Comparison of ENCODE assay signal across 8 cellular contexts in genomic region chr12:104215638-104216297, GRCh38. TPM values are rescaled to one million over a fixed set of nuclear protein-coding genes. Genes with fewer than 3 reads are reported as not detected.
DNase-seq lines count a peak whose midpoint lies in the region; FAIRE-seq and TF ChIP-seq lines count a peak whose summit lies in the region.

TXNRD1 (plus strand) TSS chr12:104215779; CDS start chr12:104215803, 24 bp downstream.

- H4K91ac ChIP-seq in H1 (replicated peaks; ENCODE audit: insufficient read length, low read length) (no peak within 1 kb of the TSS), mesenchymal stem cell (ENCODE audit: low read length) (peak within 1 kb of the TSS; percentile 90)

- H3K23me2 ChIP-seq in H1 (ENCODE audit: low read depth, low read length): no peaks in the 10 kb centered on the region; the same call in 1 of the 2 replicates

- H4K8ac ChIP-seq in H1 (ENCODE audit: extremely low read depth, insufficient read depth, low read length): peak within 1 kb of the TSS; percentile 97
- peak within 1 kb of the TSS; percentile 96 for H4K8ac ChIP-seq in mesenchymal stem cell (ENCODE audit: low read length)

- TF ChIP-seq RAD21 in H1 (IDR thresholded peaks at IDR 0.05 in 1 of 2, conservative IDR thresholded peaks at IDR 0.05 in 1 of 2; ENCODE audit: low read depth in 2 of 2, low read length in 2 of 2): peak; percentile 76 to 85

- peak within 1 kb of the TSS in 3 of 4 experiments; percentile 50 to 58 (median 54); a peak in 5 of 7 replicates for H3K9ac ChIP-seq in H1 (replicated peaks in 1 of 4; ENCODE audit: extremely low read depth in 1 of 4, low read depth in 3 of 4, low read length in 3 of 4)
- H3K9ac ChIP-seq in mesenchymal stem cell (ENCODE audit: low read length): peak within 1 kb of the TSS; percentile 94

- H3K14ac ChIP-seq in H1 (ENCODE audit: insufficient read length) (no peak within 1 kb of the TSS), mesenchymal stem cell (ENCODE audit: low read length in 2 of 2) (peak within 1 kb of the TSS in 1 of 2 experiments; percentile 73)

- no peak within 1 kb of the TSS for H3K27ac ChIP-seq in H1 (ENCODE audit: low read depth, low read length)
- no peak within 1 kb of the TSS for H3K27ac ChIP-seq in mesenchymal stem cell (ENCODE audit: low read length, poor library complexity, severe bottlenecking)

- H3K56ac ChIP-seq in H1 (replicated peaks; ENCODE audit: insufficient read length, low read depth, low read length): peak within 1 kb of the TSS; percentile 60

- H2AFZ ChIP-seq in H1 (ENCODE audit: low read length): peak within 1 kb of the TSS; percentile 91
- peak within 1 kb of the TSS; percentile 83 for H2AFZ ChIP-seq in mesenchymal stem cell (ENCODE audit: low read depth, low read length)

- DNase-seq in GDM1 (lab: John Stamatoyannopoulos, UW): peak; percentile 74
- no peak for DNase-seq in H4 (ENCODE audit: low spot score)
- DNase-seq in MV-4-11 (lab: John Stamatoyannopoulos, UW): peak; percentile 71
- DNase-seq in activated CD8-positive, alpha-beta memory T cell treated with anti-CD3 and anti-CD28 coated beads for 1 hour (ENCODE audit: extremely low read depth in 1 of 2, low read depth in 1 of 2): peak; percentile 55 to 73
- peak; percentile 64 to 90 for DNase-seq in H1 (ENCODE audit: low read depth in 1 of 2, low spot score in 2 of 2)
- DNase-seq in mesenchymal stem cell: peak; percentile 88
- DNase-seq in stimulated activated CD8-positive, alpha-beta memory T cell treated with anti-CD3 and anti-CD28 coated beads, Interleukin-12 subunit alpha, Interleukin-12 subunit beta, amount 100 ng/mL, for 1 hour (ENCODE audit: low read depth): peak; percentile 76
- DNase-seq in NCI-H128 (lab: John Stamatoyannopoulos, UW; ENCODE audit: unreplicated experiment): no peak

- H3K4me1 ChIP-seq in H1 (replicated peaks in 1 of 4; ENCODE audit: control insufficient read depth in 3 of 4, insufficient read depth in 4 of 4, low read length in 3 of 4): no peaks in the 10 kb centered on the region
- peaks cover 13% of the 10 kb centered on the region for H3K4me1 ChIP-seq in mesenchymal stem cell (ENCODE audit: control insufficient read depth, insufficient read depth, low read depth, low read length)

- H4K5ac ChIP-seq in H1 (ENCODE audit: insufficient read length, low read depth, low read length): peak within 1 kb of the TSS; percentile 75

- H3K4ac ChIP-seq in H1 (replicated peaks; ENCODE audit: insufficient read length, low read depth, low read length): no peak within 1 kb of the TSS
- peak within 1 kb of the TSS; percentile 85 to 98 for H3K4ac ChIP-seq in mesenchymal stem cell (ENCODE audit: low read depth in 1 of 2, low read length in 2 of 2)

- peak; percentile 69 to 74 for TF ChIP-seq POLR2A in H1 (IDR thresholded peaks at IDR 0.05; ENCODE audit: control extremely low read depth in 1 of 2, low read depth in 2 of 2, low read length in 2 of 2)

- H3K4me2 ChIP-seq in H1 (ENCODE audit: insufficient read depth in 1 of 2, low read depth in 2 of 2, low read length in 2 of 2) (peak within 1 kb of the TSS; percentile 68 to 72), mesenchymal stem cell (ENCODE audit: low read length, poor library complexity, severe bottlenecking) (peak within 1 kb of the TSS; percentile 89)

- H3K23ac ChIP-seq in H1 (ENCODE audit: insufficient read length) (no peak within 1 kb of the TSS), mesenchymal stem cell (ENCODE audit: low read length in 2 of 2) (peak within 1 kb of the TSS; percentile 41 to 46)

- TF ChIP-seq EP300 in H1 (IDR thresholded peaks at IDR 0.05; ENCODE audit: borderline replicate concordance in 1 of 2, low read depth in 2 of 2, low read length in 2 of 2): no peak

- no peak within 1 kb of the TSS for H2BK12ac ChIP-seq in H1 (ENCODE audit: low read depth, low read length)
- H2BK12ac ChIP-seq in mesenchymal stem cell (ENCODE audit: low read length in 2 of 2): peak within 1 kb of the TSS; percentile 51 to 77

- H4K20me1 ChIP-seq in H1 (replicated peaks in 1 of 2; ENCODE audit: control insufficient read depth in 1 of 2, insufficient read depth in 2 of 2, low read length in 2 of 2): no peaks in the 10 kb centered on the region

- no peaks in the 10 kb centered on the region for H3K79me1 ChIP-seq in H1 (ENCODE audit: low read depth, low read length)
- H3K79me1 ChIP-seq in mesenchymal stem cell (replicated peaks; ENCODE audit: low read length, poor library complexity, severe bottlenecking): peaks cover 5% of the 10 kb centered on the region

- TF ChIP-seq CTCF in H1 (IDR thresholded peaks at IDR 0.05; ENCODE audit: control extremely low read depth in 1 of 3, insufficient read depth in 1 of 3, low read depth in 1 of 3, low read length in 3 of 3): peak; percentile 75 to 87 (median 80)

- H2BK15ac ChIP-seq in H1 (ENCODE audit: low read length) (no peak within 1 kb of the TSS), mesenchymal stem cell (ENCODE audit: low read depth, poor library complexity, severe bottlenecking) (peak within 1 kb of the TSS; percentile 99)

- H2BK20ac ChIP-seq in H1 (ENCODE audit: low read length): no peak within 1 kb of the TSS

- no peaks in the 10 kb centered on the region for H3K9me3 ChIP-seq in H1 (ENCODE audit: insufficient read depth in 2 of 2, low read depth in 1 of 2, low read length in 1 of 2)
- no peaks in the 10 kb centered on the region for H3K9me3 ChIP-seq in mesenchymal stem cell (ENCODE audit: control insufficient read depth, low read length)

- H3K36me3 ChIP-seq in H1 (ENCODE audit: control insufficient read depth in 2 of 4, insufficient read depth in 4 of 4, low read length in 3 of 4): no peaks in the 10 kb centered on the region
- H3K36me3 ChIP-seq in mesenchymal stem cell (ENCODE audit: control insufficient read depth in 1 of 2, insufficient read depth in 2 of 2, low read depth in 1 of 2, low read length in 2 of 2): no peaks in the 10 kb centered on the region

- no peaks in the 10 kb centered on the region for H3K79me2 ChIP-seq in H1 (ENCODE audit: control insufficient read depth in 1 of 2, insufficient read depth in 2 of 2, low read length in 2 of 2)

- H2BK5ac ChIP-seq in H1 (ENCODE audit: low read depth, low read length): no peak within 1 kb of the TSS
- peak within 1 kb of the TSS; percentile 66 for H2BK5ac ChIP-seq in mesenchymal stem cell (ENCODE audit: low read depth, low read length, poor library complexity, severe bottlenecking)

- WGBS in H1 (ENCODE audit: extremely low coverage in 1 of 2, insufficient coverage in 1 of 2, insufficient read length in 1 of 2, insufficient replicate concordance in 2 of 2, low coverage in 1 of 2, low lambda C conversion rate in 2 of 2, missing lambda C conversion rate in 1 of 2), 2 experiments: 3% methylated on average over 36 of the region's 71 CpGs; no CpG with 5 or more reads in 1 of the 2 experiments
- 3% methylated on average over 56 of the region's 71 CpGs for WGBS in mesenchymal stem cell

- H2BK120ac ChIP-seq in H1 (replicated peaks; ENCODE audit: low read depth, low read length) (peak within 1 kb of the TSS; percentile 78), mesenchymal stem cell (ENCODE audit: low read depth, low read length) (peak within 1 kb of the TSS; percentile 98)

- POLR2A ChIA-PET in H1 (lab: Charles Lee; ENCODE audit: partially characterized antibody): interaction anchor here (0.7 to 2.2 kb wide), 5 partner anchors 10 to 80 kb away, joined by 4 to 14 read pairs (median 5); partner anchors contain the start of gene NFYB

- peaks cover 0 to 12% (median 10%) of the 10 kb centered on the region in 4 experiments; a peak in 6 of 7 replicates for H3K27me3 ChIP-seq in H1 (replicated peaks in 1 of 4; ENCODE audit: control insufficient read depth in 3 of 4, extremely low read depth in 1 of 4, insufficient read depth in 3 of 4, low read length in 3 of 4)
- H3K27me3 ChIP-seq in mesenchymal stem cell (ENCODE audit: control insufficient read depth in 1 of 2, insufficient read depth in 1 of 2, low read length in 2 of 2): no peaks in the 10 kb centered on the region

- H3K18ac ChIP-seq in H1 (ENCODE audit: extremely low read depth, low read length) (peak within 1 kb of the TSS; percentile 48), mesenchymal stem cell (ENCODE audit: low read depth in 1 of 2, low read length in 2 of 2) (peak within 1 kb of the TSS; percentile 88 to 98)

- CTCF ChIA-PET in H1 (lab: Charles Lee; ENCODE audit: partially characterized antibody): interaction anchor here (0.6 to 2.0 kb wide), 9 partner anchors 9 to 1787 kb away, joined by 3 to 11 read pairs (median 3); no protein-coding TSS in a partner anchor

- peak within 1 kb of the TSS; percentile 45 to 68 (median 56) for H3K4me3 ChIP-seq in H1 (ENCODE audit: extremely low read depth in 1 of 4, insufficient read depth in 2 of 4, low read depth in 3 of 4, low read length in 4 of 4)
- H3K4me3 ChIP-seq in mesenchymal stem cell (ENCODE audit: insufficient read depth in 1 of 2, low read depth in 1 of 2, low read length in 2 of 2): peak within 1 kb of the TSS; percentile 70 to 87

- H2AK5ac ChIP-seq in H1 (ENCODE audit: low read depth, low read length) (no peak within 1 kb of the TSS), mesenchymal stem cell (ENCODE audit: low read length, severe bottlenecking) (peak within 1 kb of the TSS; percentile 19)

- no peak for FAIRE-seq in H1 (lab: Jason Lieb, UNC)

TF ChIP-seq in H1, 55 proteins besides CTCF, POLR2A, EP300 and RAD21 (continues in another document):
- TF ChIP-seq ATF3 (IDR thresholded peaks at IDR 0.05; ENCODE audit: insufficient read depth, low read depth, low read length): no peak
- TF ChIP-seq EZH2 (IDR thresholded peaks at IDR 0.05; ENCODE audit: low read depth, low read length, severe bottlenecking): peak; percentile 24
- TF ChIP-seq SUZ12 (IDR thresholded peaks at IDR 0.05; ENCODE audit: low read length): no peak
- TF ChIP-seq TCF12 (IDR thresholded peaks at IDR 0.05; ENCODE audit: low read depth, low read length): 0 out of 2 replicates have a peak, but pooled peaks have one; percentile 7
- no peak for TF ChIP-seq POU5F1 (IDR thresholded peaks at IDR 0.05; ENCODE audit: low read depth, low read length)
- TF ChIP-seq ASH2L (IDR thresholded peaks at IDR 0.05; ENCODE audit: low read length): peak; percentile 83

RNA-seq across cellular contexts. Expression of gene TXNRD1, which starts in this region (rescaled TPM):
- total RNA-seq in H4 (2014; rRNA removed; shearing (Covaris generic)): 678 and 701 TPM in 2 replicates
- total RNA-seq in H1 (2021; fragmentation: NEBNext Ultra II Directional; extraction: Animal tissue kit (Norgen Biotek cat#: 25700)): 120 and 127 TPM in 2 replicates
- 56.8 and 70.6 TPM in 2 replicates for polyA plus RNA-seq in H1 (2011; rRNA removed)
- 89.5 TPM for polyA plus RNA-seq in H1 (2011; cell fraction: cytosol; rRNA removed)
- 112 TPM for polyA plus RNA-seq in H1 (2011; cell fraction: nucleus; rRNA removed)
- 82.0 to 110 TPM (median 92.9 TPM) in 4 replicates for polyA plus RNA-seq in H1 (2012, experiment 1 of 2)
- polyA plus RNA-seq in H1 (2012, experiment 2 of 2): 9.3 TPM
- 62.9 TPM for polyA plus RNA-seq in H1 (2013, experiment 1 of 2)
- 66.1 TPM for polyA plus RNA-seq in H1 (2013, experiment 2 of 2)
- polyA minus RNA-seq in H1 (2011; rRNA and poly(A)+ RNA removed): 256 and 340 TPM in 2 replicates
- polyA minus RNA-seq in H1 (2011; cell fraction: cytosol; rRNA and poly(A)+ RNA removed): 47.9 TPM
- polyA minus RNA-seq in H1 (2011; cell fraction: nucleus; rRNA and poly(A)+ RNA removed): 122 TPM
- 177 TPM for polyA plus RNA-seq in mesenchymal stem cell (2013, experiment 1 of 2)
- polyA plus RNA-seq in mesenchymal stem cell (2013, experiment 2 of 2): 174 TPM

Comparison
In these comparisons a context has a peak if more than half of its experiments do, and no peak if none do; other contexts are left out.
1. DNase-seq: peak in GDM1 (single experiment), MV-4-11 (single experiment), activated CD8-positive, alpha-beta memory T cell treated with anti-CD3 and anti-CD28 coated beads for 1 hour (2 of 2), H1 (2 of 2), mesenchymal stem cell (single experiment) and stimulated activated CD8-positive, alpha-beta memory T cell treated with anti-CD3 and anti-CD28 coated beads, Interleukin-12 subunit alpha, Interleukin-12 subunit beta, amount 100 ng/mL, for 1 hour (single experiment); none in H4 (single experiment) and NCI-H128 (single experiment).